Comparison of ENCODE assay signal across 23 cellular contexts in the genomic region with DNA sequence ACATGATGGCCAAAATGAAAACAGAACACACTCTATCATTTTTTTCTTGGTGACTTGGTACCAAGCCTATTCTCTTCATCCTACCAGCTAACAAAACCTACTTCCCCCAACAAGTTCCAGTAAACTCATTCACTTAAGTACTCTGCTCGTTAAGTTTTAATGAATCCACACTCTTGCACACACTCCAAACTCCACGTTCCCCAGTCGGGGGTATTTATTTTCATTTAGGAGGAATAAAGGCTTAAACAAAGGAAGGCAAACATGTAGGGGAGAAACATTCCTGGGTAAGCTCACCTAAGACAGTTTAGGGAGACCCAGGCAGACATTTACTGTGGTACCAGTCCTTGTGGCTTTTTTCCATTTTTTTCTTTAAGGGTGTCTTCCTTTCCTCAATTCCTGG.
"Had no signal": no experiment of that assay in that cellular context is flagged by ENCODE, and none has a peak within 500 bp of the region (broad histone marks: within the 10 kb centered on the region; RNA-seq: fewer than 3 reads in every experiment).

No MANE protein-coding gene starts in this region.

- DNase-seq: activated CD4-positive, alpha-beta memory T cell treated with anti-CD3 and anti-CD28 coated beads for 36 hours; activated CD4-positive, alpha-beta T cell treated with anti-CD3 and anti-CD28 coated beads for 48 hours; activated CD4-positive, CD25-positive, alpha-beta regulatory T cell; activated effector memory CD4-positive, alpha-beta T cell treated with Interleukin-2 at 50 U/mL for 16 hours; activated naive CD4-positive, alpha-beta T cell treated with anti-CD3 and anti-CD28 coated beads for 36 hours; activated T-cell treated with anti-CD3 and anti-CD28 coated beads, Interleukin-2, amount 50 U/mL, for 72 hours; amygdala; cortex of kidney; foreskin fibroblast; immature natural killer cell; naive thymus-derived CD4-positive, alpha-beta T cell; retina; sigmoid colon; stimulated activated CD4-positive, alpha-beta T cell treated with anti-CD3 and anti-CD28 coated beads, Interleukin-15, amount 100 ng/mL, for 24 hours; stimulated activated CD4-positive, alpha-beta T cell treated with anti-CD3 and anti-CD28 coated beads, Interleukin-2, amount 100 ng/mL, for 48 hours; stimulated activated CD8-positive, alpha-beta memory T cell treated with anti-CD3 and anti-CD28 coated beads, Interleukin-4, amount 100 ng/mL, for 48 hours; stimulated activated naive B cell treated with anti-CD40 and anti-IgM and Interleukin-4, amounts not matched to agents 10 μg/mL and 1 μg/mL and 100 μg/mL, for 72 hours; testis; trophoblast cell had no signal

- H3K27me3 ChIP-seq: sigmoid colon, testis, vagina had no signal

- H3K4me3 ChIP-seq: sigmoid colon, smooth muscle cell, testis, vagina had no signal

- H3K27ac ChIP-seq: sigmoid colon, testis, vagina had no signal

- FAIRE-seq: endometrium had no signal

- H3K4me1 ChIP-seq: sigmoid colon, testis, vagina had no signal

- H3K9me3 ChIP-seq: sigmoid colon, testis, vagina had no signal

- H3K4me2 ChIP-seq: smooth muscle cell had no signal

- ATAC-seq: activated T-cell treated with anti-CD3 and anti-CD28 coated beads, Interleukin-2, amount 50 U/mL, for 72 hours; left lobe of liver; naive thymus-derived CD4-positive, alpha-beta T cell; stimulated activated naive B cell treated with anti-CD40 and anti-IgM and Interleukin-4, amounts not matched to agents 10 μg/mL and 1 μg/mL and 100 μg/mL, for 72 hours had no signal

- H3K36me3 ChIP-seq: sigmoid colon, vagina had no signal
